Comparison of ENCODE assay signal across 10 cellular contexts in genomic region chr14:66038214-66038977, GRCh38.
DNase-seq lines count a peak whose midpoint lies in the region; ATAC-seq, FAIRE-seq and TF ChIP-seq lines count a peak whose summit lies in the region.
"Had no signal": no experiment of that assay in that cellular context is flagged by ENCODE, and none has a peak within 500 bp of the region (broad histone marks: within the 10 kb centered on the region; RNA-seq: fewer than 3 reads in every experiment).

No MANE protein-coding gene starts in this region.

- H3K27ac ChIP-seq in H1 (ENCODE audit: low read depth, low read length) (no peak overlapping the region), HepG2 (ENCODE audit: extremely low read length, insufficient read depth, low read length) (no peak overlapping the region)

- H3K4me2 ChIP-seq in H1 (ENCODE audit: insufficient read depth in 1 of 2, low read depth in 2 of 2, low read length in 2 of 2): no peak overlapping the region
- no peak overlapping the region for H3K4me2 ChIP-seq in HepG2 (ENCODE audit: low read depth, low read length)

- no TSS peak for BruUV-seq in HepG2 (replicated peaks; lab: Mats Ljungman, UMichigan)

- no peak overlapping the region for H2BK12ac ChIP-seq in H1 (ENCODE audit: low read depth, low read length)

- H3K4me3 ChIP-seq in H1 (ENCODE audit: extremely low read depth in 1 of 4, insufficient read depth in 2 of 4, low read depth in 3 of 4, low read length in 4 of 4) (no peak overlapping the region), HepG2 (replicated peaks in 1 of 3; ENCODE audit: insufficient read depth in 1 of 3, low read depth in 2 of 3, low read length in 3 of 3) (no peak overlapping the region)

- no peak overlapping the region for H3K14ac ChIP-seq in H1 (ENCODE audit: insufficient read length)

- no peak for TF ChIP-seq RAD21 in H1 (IDR thresholded peaks at IDR 0.05 in 1 of 2, conservative IDR thresholded peaks at IDR 0.05 in 1 of 2; ENCODE audit: low read depth in 2 of 2, low read length in 2 of 2)
- no peak for TF ChIP-seq RAD21 in HepG2 (CRISPR knock-in tag; IDR thresholded peaks at IDR 0.05)

- no peak overlapping the region for H2BK20ac ChIP-seq in H1 (ENCODE audit: low read length)

- TF ChIP-seq POLR2A in H1 (IDR thresholded peaks at IDR 0.05; ENCODE audit: control extremely low read depth in 1 of 2, low read depth in 2 of 2, low read length in 2 of 2): no peak
- no peak for TF ChIP-seq POLR2A in HepG2 (IDR thresholded peaks at IDR 0.05; ENCODE audit: insufficient read depth in 1 of 2, low read depth in 2 of 2, low read length in 2 of 2)

- peak; percentile 91 for ATAC-seq in Right ventricle myocardium inferior
- ATAC-seq in HepG2: peak; percentile 31; the same call in 2 of the 3 replicates
- ATAC-seq in GM19452 (IDR thresholded peaks at IDR 0.05; ENCODE audit: unreplicated experiment): no peak

- H3K23me2 ChIP-seq in H1 (ENCODE audit: low read depth, low read length): no peaks in the 10 kb centered on the region

- no peak overlapping the region for H3K18ac ChIP-seq in H1 (ENCODE audit: extremely low read depth, low read length)

- H3K36me3 ChIP-seq in H1 (ENCODE audit: control insufficient read depth in 2 of 4, insufficient read depth in 4 of 4, low read length in 3 of 4) (no peaks in the 10 kb centered on the region), HepG2 (replicated peaks in 1 of 2; ENCODE audit: control insufficient read depth in 1 of 2, insufficient read depth in 2 of 2, low read length in 2 of 2) (no peaks in the 10 kb centered on the region)

- no peak overlapping the region for H4K91ac ChIP-seq in H1 (replicated peaks; ENCODE audit: insufficient read length, low read length)

- TF ChIP-seq CTCF in H1 (IDR thresholded peaks at IDR 0.05; ENCODE audit: control extremely low read depth in 1 of 3, insufficient read depth in 1 of 3, low read depth in 1 of 3, low read length in 3 of 3) (no peak), HepG2 (CRISPR knock-in tag; IDR thresholded peaks at IDR 0.05) (no peak), GM13977 (IDR thresholded peaks at IDR 0.05; ENCODE audit: extremely low read depth, insufficient read depth, missing control alignments) (no peak)

- H3K79me2 ChIP-seq in H1 (ENCODE audit: control insufficient read depth in 1 of 2, insufficient read depth in 2 of 2, low read length in 2 of 2) (no peaks in the 10 kb centered on the region), HepG2 (ENCODE audit: insufficient read depth, low read length) (no peaks in the 10 kb centered on the region)

- POLR2A ChIA-PET in H1 (lab: Charles Lee; ENCODE audit: partially characterized antibody) (no interaction called here), HepG2 (lab: Yijun Ruan, JAX) (no interaction called here)

- H4K5ac ChIP-seq in H1 (ENCODE audit: insufficient read length, low read depth, low read length): no peak overlapping the region

- H3K4me1 ChIP-seq in H1 (replicated peaks in 1 of 4; ENCODE audit: control insufficient read depth in 3 of 4, insufficient read depth in 4 of 4, low read length in 3 of 4): peaks cover 0 to 2% (median 0%) of the 10 kb centered on the region in 4 experiments; a peak in 1 of 7 replicates
- no peaks in the 10 kb centered on the region for H3K4me1 ChIP-seq in HepG2 (ENCODE audit: insufficient read depth, low read length)

- WGBS in H1 (ENCODE audit: extremely low coverage in 1 of 2, insufficient coverage in 1 of 2, insufficient read length in 1 of 2, insufficient replicate concordance in 2 of 2, low coverage in 1 of 2, low lambda C conversion rate in 2 of 2, missing lambda C conversion rate in 1 of 2), 2 experiments: 90% methylated on average over 3 of the region's 4 CpGs; no CpG with 5 or more reads in 1 of the 2 experiments
- 3% methylated on average over 4 of the region's 4 CpGs for WGBS in HepG2 (ENCODE audit: low lambda C conversion rate)

- H2AFZ ChIP-seq in H1 (ENCODE audit: low read length) (peak overlapping the region; percentile 50; the same call in 1 of the 2 replicates), HepG2 (ENCODE audit: low read length) (no peak overlapping the region)

- H2BK15ac ChIP-seq in H1 (ENCODE audit: low read length): no peak overlapping the region

- H3K4ac ChIP-seq in H1 (replicated peaks; ENCODE audit: insufficient read length, low read depth, low read length): no peak overlapping the region

- no peak for DNase-seq in Right ventricle myocardium inferior (ENCODE audit: missing footprints)
- DNase-seq in cardiac septum (ENCODE audit: low spot score): no peak
- no peak for DNase-seq in H1 (ENCODE audit: low read depth in 1 of 2, low spot score in 2 of 2)
- DNase-seq in HepG2 (ENCODE audit: low spot score): peak; percentile 3
- no peak for DNase-seq in NCI-H2227 (lab: John Stamatoyannopoulos, UW; ENCODE audit: unreplicated experiment)
- no peak for DNase-seq in activated effector memory CD4-positive, alpha-beta T cell treated with Interleukin-2 at 50 U/mL for 16 hours
- no peak for DNase-seq in GM13977 (ENCODE audit: low spot score)
- DNase-seq: NCI-H2081 treated with DMSO at 0.1 percent for 48 hours had no signal

- intact Hi-C loops in Right ventricle myocardium inferior (cut with DNase I) (no loop called here), cardiac septum (cut with DNase I) (no loop called here), HepG2 (cut with micrococcal nuclease; ENCODE audit: unreplicated experiment) (no loop called here)

- H3K9ac ChIP-seq in H1 (replicated peaks in 1 of 4; ENCODE audit: extremely low read depth in 1 of 4, low read depth in 3 of 4, low read length in 3 of 4) (no peak overlapping the region), HepG2 (ENCODE audit: insufficient read depth, low read depth, low read length) (no peak overlapping the region)

- H2BK120ac ChIP-seq in H1 (replicated peaks; ENCODE audit: low read depth, low read length): no peak overlapping the region

- in situ Hi-C loops in HepG2 (cut with HindIII; ENCODE audit: extremely low pct_ligation_motif_present, low pct_unique_long_range_greater_than_20kb) (no loop called here), GM13977 (cut with MboI; ENCODE audit: low pct_unique_long_range_greater_than_20kb, low sequenced_read_pairs, unreplicated experiment) (no loop called here)

- TF ChIP-seq EP300 in H1 (IDR thresholded peaks at IDR 0.05; ENCODE audit: borderline replicate concordance in 1 of 2, low read depth in 2 of 2, low read length in 2 of 2) (no peak), HepG2 (IDR thresholded peaks at IDR 0.05; ENCODE audit: low read depth in 2 of 2, low read length in 2 of 2) (no peak), HepG2 (CRISPR knock-in tag; IDR thresholded peaks at IDR 0.05; ENCODE audit: borderline replicate concordance) (no peak)

- FAIRE-seq in H1 (lab: Jason Lieb, UNC) (no peak), HepG2 (lab: Jason Lieb, UNC) (no peak)
- FAIRE-seq: GM18507 had no signal

- H4K20me1 ChIP-seq in H1 (replicated peaks in 1 of 2; ENCODE audit: control insufficient read depth in 1 of 2, insufficient read depth in 2 of 2, low read length in 2 of 2) (no peaks in the 10 kb centered on the region), HepG2 (ENCODE audit: insufficient read depth, low read length) (no peaks in the 10 kb centered on the region)

- H3K9me3 ChIP-seq in H1 (ENCODE audit: insufficient read depth in 2 of 2, low read depth in 1 of 2, low read length in 1 of 2): peaks cover 0 to 8% of the 10 kb centered on the region in 2 experiments; a peak in 2 of 4 replicates
- H3K9me3 ChIP-seq in HepG2 (ENCODE audit: low read length): no peaks in the 10 kb centered on the region; the same call in 1 of the 2 replicates

- no peaks in the 10 kb centered on the region for H3K79me1 ChIP-seq in H1 (ENCODE audit: low read depth, low read length)

- no peak overlapping the region for H3K23ac ChIP-seq in H1 (ENCODE audit: insufficient read length)

- no peak overlapping the region for H2BK5ac ChIP-seq in H1 (ENCODE audit: low read depth, low read length)

- H3K27me3 ChIP-seq in H1 (replicated peaks in 1 of 4; ENCODE audit: control insufficient read depth in 3 of 4, extremely low read depth in 1 of 4, insufficient read depth in 3 of 4, low read length in 3 of 4): no peaks in the 10 kb centered on the region
- H3K27me3 ChIP-seq in HepG2 (ENCODE audit: control insufficient read depth in 1 of 2, insufficient read depth in 2 of 2, low read length in 2 of 2): no peaks in the 10 kb centered on the region

- H2AK5ac ChIP-seq in H1 (ENCODE audit: low read depth, low read length): no peak overlapping the region

- CTCF ChIA-PET in H1 (lab: Charles Lee; ENCODE audit: partially characterized antibody) (interaction anchor here (1.2 to 1.3 kb wide), 2 partner anchors 35 to 78 kb away, joined by 4 to 5 read pairs; no protein-coding TSS in a partner anchor), HepG2 (lab: Yijun Ruan, JAX; ENCODE audit: low intra/inter-chr PET ratio, low total read pairs) (no interaction called here)

- H4K8ac ChIP-seq in H1 (ENCODE audit: extremely low read depth, insufficient read depth, low read length): no peak overlapping the region

- H3K56ac ChIP-seq in H1 (replicated peaks; ENCODE audit: insufficient read length, low read depth, low read length): no peak overlapping the region

TF ChIP-seq in H1, 55 proteins besides CTCF, POLR2A, EP300 and RAD21 (continues in another document):
- TF ChIP-seq SAP30 (IDR thresholded peaks at IDR 0.05; ENCODE audit: insufficient read depth, insufficient replicate concordance, low read length): no peak

TF ChIP-seq in HepG2, 621 proteins besides CTCF, POLR2A, EP300 and RAD21 (continues in another document):
- TF ChIP-seq RARG (CRISPR knock-in tag; IDR thresholded peaks at IDR 0.05; ENCODE audit: low read depth) (no peak), ELF3 (CRISPR knock-in tag; IDR thresholded peaks at IDR 0.05) (no peak), TRIM22 (IDR thresholded peaks at IDR 0.05) (no peak)
